20 cellular contexts compared by ENCODE assay signal in the genomic region with DNA sequence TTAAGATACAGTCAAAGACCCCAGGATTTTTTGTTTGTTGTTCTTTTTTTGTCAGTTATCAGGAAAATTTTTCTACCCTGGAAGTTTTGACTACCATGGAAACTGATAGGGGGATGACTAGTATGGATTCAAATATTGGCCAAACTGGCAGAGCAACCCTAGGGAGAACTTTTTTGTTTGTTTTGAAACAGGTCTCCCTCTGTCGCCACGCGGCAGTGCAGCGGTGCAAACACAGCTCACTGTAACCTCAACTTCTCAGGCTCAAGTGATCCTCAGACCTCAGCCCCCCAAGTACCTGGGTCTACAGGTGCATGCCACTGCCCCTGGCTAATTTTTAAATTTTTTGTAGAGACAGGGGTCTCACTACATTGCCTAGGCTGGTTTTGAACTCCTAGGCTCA. TPM values are rescaled to one million over a fixed set of nuclear protein-coding genes. Genes with fewer than 3 reads are reported as not detected.
DNase-seq lines count a peak whose midpoint lies in the region; ATAC-seq and TF ChIP-seq lines count a peak whose summit lies in the region.
"Had no signal": no experiment of that assay in that cellular context is flagged by ENCODE, and none has a peak within 500 bp of the region (broad histone marks: within the 10 kb centered on the region; RNA-seq: fewer than 3 reads in every experiment).

No MANE protein-coding gene starts in this region.

- H3K27ac Mint-ChIP-seq in CD8-positive, alpha-beta T cell: peak overlapping the region; percentile 60
- H3K27ac Mint-ChIP-seq in activated naive CD8-positive, alpha-beta T cell treated with anti-CD3 and anti-CD28 coated beads for 36 hours: peak overlapping the region; percentile 80
- H3K27ac Mint-ChIP-seq: GM23338, nephron had no signal

- H3K36me3 Mint-ChIP-seq in CD8-positive, alpha-beta T cell: peaks cover 16% of the 10 kb centered on the region
- H3K36me3 Mint-ChIP-seq in activated naive CD8-positive, alpha-beta T cell treated with anti-CD3 and anti-CD28 coated beads for 36 hours: peaks cover 15% of the 10 kb centered on the region

- no peaks in the 10 kb centered on the region for H3K9me3 Mint-ChIP-seq in CD8-positive, alpha-beta T cell
- no peaks in the 10 kb centered on the region for H3K9me3 Mint-ChIP-seq in activated naive CD8-positive, alpha-beta T cell treated with anti-CD3 and anti-CD28 coated beads for 36 hours
- H3K9me3 Mint-ChIP-seq: activated T-helper 1 cell treated with anti-CD3 and anti-CD28 coated beads, Interleukin-12 subunit alpha, Interleukin-12 subunit beta, Interleukin-2, Interleukin-4 antibody, amounts not matched to agents 30 ng/mL and 10 ng/mL and 1 ng/mL, durations not matched to agents 14 hours and 24 hours and 36 hours; GM23338; nephron had no signal

- H3K4me3 ChIP-seq in CD8-positive, alpha-beta T cell (ENCODE audit: low read depth, low read length): no peak overlapping the region
- H3K4me3 ChIP-seq in right lobe of liver: no peak overlapping the region
- H3K4me3 ChIP-seq: GM23338, K562 had no signal

- TF ChIP-seq CTCF in C4-2B (conservative IDR thresholded peaks at IDR 0.05) (peak; percentile 31), right lobe of liver (IDR thresholded peaks at IDR 0.05) (no peak)
- no peak for TF ChIP-seq CTCF in CD8-positive, alpha-beta T cell (IDR thresholded peaks at IDR 0.05)

- no peak for TF ChIP-seq POLR2A in right lobe of liver (IDR thresholded peaks at IDR 0.05)

- POLR2A ChIA-PET in CD8-positive, alpha-beta T cell (lab: Charles Lee): interaction anchor here (0.6 kb wide), 1 partner anchor 55 kb away, joined by 4 read pairs; no protein-coding TSS in a partner anchor

- CTCF ChIA-PET in CD8-positive, alpha-beta T cell (lab: Charles Lee): interaction anchor here (0.6 kb wide), 1 partner anchor 1025 kb away, joined by 4 read pairs; no protein-coding TSS in a partner anchor

- H3K4me3 Mint-ChIP-seq in CD8-positive, alpha-beta T cell: no peak overlapping the region
- no peak overlapping the region for H3K4me3 Mint-ChIP-seq in activated naive CD8-positive, alpha-beta T cell treated with anti-CD3 and anti-CD28 coated beads for 36 hours
- H3K4me3 Mint-ChIP-seq: GM23338, nephron had no signal

- no peaks in the 10 kb centered on the region for H3K9me3 ChIP-seq in CD8-positive, alpha-beta T cell (ENCODE audit: low read length)
- no peaks in the 10 kb centered on the region for H3K9me3 ChIP-seq in right lobe of liver
- H3K9me3 ChIP-seq: lower lobe of right lung had no signal

- H3K4me1 Mint-ChIP-seq in CD8-positive, alpha-beta T cell (ENCODE audit: low read depth): peaks cover 19% of the 10 kb centered on the region
- peaks cover 31% of the 10 kb centered on the region for H3K4me1 Mint-ChIP-seq in activated naive CD8-positive, alpha-beta T cell treated with anti-CD3 and anti-CD28 coated beads for 36 hours
- H3K4me1 Mint-ChIP-seq: GM23338 had no signal

- peaks cover 17% of the 10 kb centered on the region for H3K4me1 ChIP-seq in CD8-positive, alpha-beta T cell (ENCODE audit: insufficient read depth, low read length)
- H3K4me1 ChIP-seq in right lobe of liver: peaks cover 0 to 35% (median 14%) of the 10 kb centered on the region in 4 donors

- no peak for DNase-seq in CD8-positive, alpha-beta T cell
- DNase-seq in activated naive CD8-positive, alpha-beta T cell treated with anti-CD3 and anti-CD28 coated beads for 36 hours: no peak
- DNase-seq in right lobe of liver: peak in 1 of 3 donors; percentile 52
- DNase-seq in C1 segment of cervical spinal cord (lab: John Stamatoyannopoulos, UW): no peak
- DNase-seq in HCEC 1CT: no peak
- DNase-seq: activated CD4-positive, CD25-positive, alpha-beta regulatory T cell treated with anti-CD3 and anti-CD28 coated beads, Interleukin-2, amount 50 U/mL, for 72 hours; effector CD8-positive, alpha-beta T cell; foreskin melanocyte; lower lobe of right lung; NCI-H1417; NCI-H446; stimulated activated CD4-positive, alpha-beta T cell treated with anti-CD3 and anti-CD28 coated beads, Interleukin-2, amount 100 ng/mL, for 48 hours; T-helper 1 cell had no signal

- 31% methylated on average over 4 of the region's 4 CpGs for WGBS in right lobe of liver (ENCODE audit: insufficient coverage, low coverage, low lambda C conversion rate, missing lambda C conversion rate)

- intact Hi-C loops in CD8-positive, alpha-beta T cell (cut with DNase I, micrococcal nuclease): loop anchor here (2.0 to 5.0 kb wide), 3 partner anchors 99 to 164 kb away; a partner anchor contains a TSS
- intact Hi-C loops in right lobe of liver (cut with DNase I): loop anchor here in 1 of 2 donors (10.0 kb wide), 1 partner anchor 56 kb away; no protein-coding TSS in a partner anchor

- no peaks in the 10 kb centered on the region for H3K36me3 ChIP-seq in CD8-positive, alpha-beta T cell (ENCODE audit: insufficient read depth, low read length)
- no peaks in the 10 kb centered on the region for H3K36me3 ChIP-seq in right lobe of liver

- H3K27ac ChIP-seq in C4-2B (peak overlapping the region; percentile 62), right lobe of liver (peak overlapping the region; percentile 5 to 56 (median 52))
- H3K27ac ChIP-seq in CD8-positive, alpha-beta T cell (ENCODE audit: low read depth, low read length): no peak overlapping the region

- no peak for ATAC-seq in CD8-positive, alpha-beta T cell
- ATAC-seq in right lobe of liver: peak; percentile 56 to 81 (median 63)
- no peak for ATAC-seq in GM19463 (IDR thresholded peaks at IDR 0.05; ENCODE audit: unreplicated experiment)
- no peak for ATAC-seq in HG03342 (IDR thresholded peaks at IDR 0.05; ENCODE audit: unreplicated experiment)
- ATAC-seq: GM23338 had no signal

- no peaks in the 10 kb centered on the region for H3K27me3 Mint-ChIP-seq in CD8-positive, alpha-beta T cell (ENCODE audit: low read depth)
- H3K27me3 Mint-ChIP-seq in activated naive CD8-positive, alpha-beta T cell treated with anti-CD3 and anti-CD28 coated beads for 36 hours: no peaks in the 10 kb centered on the region

- H3K27me3 ChIP-seq in CD8-positive, alpha-beta T cell (ENCODE audit: insufficient read depth, low read length): no peaks in the 10 kb centered on the region
- H3K27me3 ChIP-seq in right lobe of liver: no peaks in the 10 kb centered on the region

RNA-seq across cellular contexts. Expression of a gene that starts 46.6 kb away (rescaled TPM):
- total RNA-seq in CD8-positive, alpha-beta T cell: 10 to 100 TPM; 15.6 to 16.0 TPM
- 10 to 100 TPM; 40.1 to 41.1 TPM for total RNA-seq in activated naive CD8-positive, alpha-beta T cell treated with anti-CD3 and anti-CD28 coated beads for 36 hours
- total RNA-seq in right lobe of liver: 10 to 100 TPM in 4 of 6 experiments, 1 to 10 TPM in 2; 4.7 to 52.8 (median 13.1) TPM

Comparison
In these comparisons a context has a peak if more than half of its experiments do, and no peak if none do; other contexts are left out.
1. ATAC-seq: peak in right lobe of liver (4 of 4); none in CD8-positive, alpha-beta T cell (single experiment), GM19463 (single experiment) and HG03342 (single experiment).